ENCODE assay signal across 26 cellular contexts in the genomic region with DNA sequence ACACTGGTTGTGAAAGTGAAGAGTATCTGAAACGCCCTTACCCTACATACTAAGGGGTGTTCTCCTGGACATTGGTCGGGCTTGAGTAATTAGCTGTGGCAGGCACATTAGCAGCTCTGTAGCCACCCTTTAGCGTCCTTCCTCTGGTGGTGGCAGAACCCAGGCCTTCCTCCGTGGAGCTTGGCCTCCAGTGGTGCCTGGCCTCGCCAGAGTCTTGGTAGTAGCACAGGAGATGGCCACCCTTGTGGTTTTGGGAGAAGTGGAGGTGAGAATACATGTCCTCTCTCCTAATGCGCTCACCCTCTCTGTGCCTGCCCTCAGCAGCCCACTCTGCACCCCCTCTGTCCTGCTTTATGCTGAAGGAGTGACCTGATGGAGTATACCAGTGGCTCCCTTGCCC. TPM values are rescaled to one million over a fixed set of nuclear protein-coding genes. Genes with fewer than 3 reads are reported as not detected.
"Had no signal": no experiment of that assay in that cellular context is flagged by ENCODE, and none has a peak within 500 bp of the region (broad histone marks: within the 10 kb centered on the region; RNA-seq: fewer than 3 reads in every experiment).

No MANE protein-coding gene starts in this region.

- H3K9me3 ChIP-seq: MG63, Peyer's patch had no signal

- H3K27ac ChIP-seq: brain microvascular endothelial cell, cardiac muscle cell, Peyer's patch, RWPE1 had no signal

- H3K36me3 ChIP-seq: brain microvascular endothelial cell, cardiac muscle cell, MG63, Peyer's patch had no signal

- DNase-seq: activated B cell treated with CpG ODN at 0.5 μM for 24 hours; activated CD4-positive, alpha-beta T cell treated with anti-CD3 and anti-CD28 coated beads for 1 hour; activated CD4-positive, alpha-beta T cell treated with anti-CD3 and anti-CD28 coated beads, Interleukin-2, amount 10 ng/mL, durations not matched to agents 24 days and 14 days; activated CD4-positive, alpha-beta T cell treated with anti-CD3 and anti-CD28 coated beads, Interleukin-2, amount 50 U/mL, for 48 hours; activated CD8-positive, alpha-beta memory T cell treated with anti-CD3 and anti-CD28 coated beads, Interleukin-2, amount 10 ng/mL, durations not matched to agents 7 days and 5 days; activated effector memory CD4-positive, alpha-beta T cell treated with anti-CD3 and anti-CD28 coated beads, Interleukin-2, amount 50 U/mL, for 16 hours; activated naive CD4-positive, alpha-beta T cell treated with anti-CD3 and anti-CD28 coated beads for 36 hours; activated T-cell treated with anti-CD3 and anti-CD28 coated beads, Interleukin-2, amount 50 U/mL, for 24 hours; amygdala; brain microvascular endothelial cell; MG63; MV-4-11; NCI-H1105; NCI-H1436; NCI-H1694 treated with DMSO at 0.1 percent for 48 hours; NCI-H2029 treated with DMSO at 0.1 percent for 48 hours; NCI-H510A treated with DMSO at 0.1 percent for 48 hours; NCI-H69; NK-92 treated with Interleukin-12 subunit alpha and Interleukin-12 subunit beta, amount 100 ng/mL, for 24 hours; OCI-M1; Peyer's patch; SHP77 treated with DMSO at 0.1 percent for 48 hours; T-helper 17 cell; T-helper 9 cell had no signal

- ATAC-seq: activated CD8-positive, alpha-beta memory T cell treated with anti-CD3 and anti-CD28 coated beads, Interleukin-2, amount 10 ng/mL, durations not matched to agents 7 days and 5 days; T-helper 17 cell had no signal

- H3K27me3 ChIP-seq: cardiac muscle cell, MG63, Peyer's patch had no signal

- H3K4me3 ChIP-seq: cardiac muscle cell, MG63, Peyer's patch had no signal

- H3K4me1 ChIP-seq: Peyer's patch had no signal

RNA-seq across cellular contexts. Expression of a gene that starts 17.6 kb away (rescaled TPM):
- total RNA-seq: activated B cell treated with CpG ODN at 0.5 μM for 24 hours; activated CD4-positive, alpha-beta T cell treated with anti-CD3 and anti-CD28 coated beads, Interleukin-2, amount 10 ng/mL, durations not matched to agents 24 days and 14 days; activated CD8-positive, alpha-beta memory T cell treated with anti-CD3 and anti-CD28 coated beads, Interleukin-2, amount 10 ng/mL, durations not matched to agents 7 days and 5 days; activated naive CD4-positive, alpha-beta T cell treated with anti-CD3 and anti-CD28 coated beads for 36 hours; T-helper 17 cell had no signal
